22 cellular contexts compared by ENCODE assay signal in the genomic region with DNA sequence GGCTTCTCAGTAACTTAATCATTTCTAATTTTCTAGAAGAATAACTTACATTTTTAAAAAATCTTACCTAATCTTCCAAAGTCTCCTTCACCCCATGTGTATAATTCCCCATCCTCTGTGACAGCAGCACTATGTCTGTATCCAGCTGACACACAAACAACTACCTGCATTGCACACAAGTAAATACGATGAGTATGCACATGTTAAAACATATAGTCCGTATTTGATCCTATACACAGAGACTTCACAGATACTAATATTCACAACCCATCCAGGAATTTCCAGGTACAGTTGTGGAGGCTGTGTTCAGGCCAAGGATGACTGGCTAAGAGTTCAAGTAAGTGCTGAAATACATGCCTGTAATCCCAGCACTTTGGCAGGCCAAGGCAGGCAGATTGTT.
"Had no signal": no experiment of that assay in that cellular context is flagged by ENCODE, and none has a peak within 500 bp of the region (broad histone marks: within the 10 kb centered on the region; RNA-seq: fewer than 3 reads in every experiment).

No MANE protein-coding gene starts in this region.

- DNase-seq: IMR-90, KBM-7, MV-4-11, NCI-H1048, NCI-H1105, NCI-H1417, NCI-H187, NCI-H2029, NCI-H2081 treated with DMSO at 0.1 percent for 48 hours, NCI-H2171, NCI-H226, NCI-H446, NCI-H510A, NCI-H524 treated with DMSO at 0.1 percent for 48 hours, NCI-H69, NCI-H774, Right ventricle myocardium superior, RPMI8226, SIG-M5 had no signal

- H3K27me3 ChIP-seq: SJSA1 had no signal

- H3K4me3 ChIP-seq: SJSA1, SK-N-MC had no signal

- H3K27ac ChIP-seq: SJSA1, SK-N-MC had no signal

- FAIRE-seq: RCC 7860 had no signal

- H3K4me1 ChIP-seq: SJSA1 had no signal

- H3K9me3 ChIP-seq: SJSA1 had no signal
